Comparison of ENCODE assay signal across 8 cellular contexts in the genomic region with DNA sequence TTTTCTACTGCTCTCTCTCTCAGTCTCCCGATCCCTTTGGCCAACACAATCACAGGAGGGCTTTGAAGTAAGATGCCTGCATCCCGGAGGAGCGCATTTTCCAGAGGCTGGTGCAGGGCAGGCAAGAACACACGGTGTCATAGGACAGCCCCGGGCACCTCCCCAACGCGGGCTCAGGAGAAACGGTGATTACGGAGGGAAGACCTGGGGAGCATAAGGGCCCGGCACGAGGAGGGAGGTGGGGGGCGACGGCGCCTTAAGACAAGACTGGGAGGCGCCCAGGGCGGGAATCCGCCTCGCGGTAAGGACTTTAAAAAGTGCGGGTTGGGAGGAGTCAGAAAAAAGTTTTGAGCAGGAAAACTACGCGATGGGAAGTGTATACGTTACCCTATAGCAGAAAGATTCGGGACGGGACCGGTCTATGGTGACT. TPM values are rescaled to one million over a fixed set of nuclear protein-coding genes. Genes with fewer than 3 reads are reported as not detected.
DNase-seq lines count a peak whose midpoint lies in the region; FAIRE-seq and TF ChIP-seq lines count a peak whose summit lies in the region.

No MANE protein-coding gene starts in this region.

- DNase-seq in GM06990 (ENCODE audit: extremely low read depth, insufficient read length), result no peak
- peak in 1 of 2 experiments; percentile 53 for DNase-seq in HAP-1 (ENCODE audit: low spot score in 2 of 2)
- peak; percentile 81 for DNase-seq in NCI-H2227 treated with DMSO at 0.1 percent for 48 hours (lab: John Stamatoyannopoulos, UW)
- no peak for DNase-seq in astrocyte (ENCODE audit: low read depth)
- peak; percentile 25 for DNase-seq in smooth muscle cell (lab: John Stamatoyannopoulos, UW; ENCODE audit: unreplicated experiment)
- no peak for DNase-seq in globus pallidus (ENCODE audit: low spot score)
- DNase-seq in RCC 7860 (ENCODE audit: low spot score), result no peak

- H3K27ac Mint-ChIP-seq in astrocyte (ENCODE audit: unreplicated experiment), result peak overlapping the region; percentile 83

- peak overlapping the region; percentile 90 for H2AFZ ChIP-seq in astrocyte (ENCODE audit: low read depth, low read length)
- peak overlapping the region; percentile 94 for H2AFZ ChIP-seq in smooth muscle cell (ENCODE audit: low read depth)

- H3K36me3 Mint-ChIP-seq in astrocyte (ENCODE audit: low read depth, unreplicated experiment), result peaks cover 9% of the 10 kb centered on the region

- FAIRE-seq in astrocyte (lab: Jason Lieb, UNC) (no peak), RCC 7860 (lab: Jason Lieb, UNC) (no peak)

- 1% methylated on average over 26 of the region's 26 CpGs for WGBS in smooth muscle cell (ENCODE audit: low lambda C conversion rate)

- peaks cover 5% of the 10 kb centered on the region for H3K36me3 ChIP-seq in GM06990 (ENCODE audit: control insufficient read depth, insufficient read depth, low read length)
- no peaks in the 10 kb centered on the region; the same call in 1 of the 2 replicates for H3K36me3 ChIP-seq in HAP-1 (replicated peaks)
- no peaks in the 10 kb centered on the region for H3K36me3 ChIP-seq in astrocyte (ENCODE audit: insufficient read depth, low read length)
- no peaks in the 10 kb centered on the region for H3K36me3 ChIP-seq in smooth muscle cell (ENCODE audit: low read depth)

- peaks cover 14% of the 10 kb centered on the region for H3K9me3 Mint-ChIP-seq in astrocyte (ENCODE audit: unreplicated experiment)

- peak overlapping the region; percentile 79 for H3K9ac ChIP-seq in astrocyte (ENCODE audit: low read length)
- H3K9ac ChIP-seq in smooth muscle cell (ENCODE audit: low read depth), result peak overlapping the region; percentile 88

- H3K4me2 ChIP-seq in astrocyte (ENCODE audit: low read length), result peak overlapping the region; percentile 91
- H3K4me2 ChIP-seq in smooth muscle cell, result peak overlapping the region; percentile 98

- H4K20me1 ChIP-seq in astrocyte (ENCODE audit: insufficient read depth, low read length) (no peaks in the 10 kb centered on the region), smooth muscle cell (ENCODE audit: low read depth) (peaks cover 5% of the 10 kb centered on the region)

- H3K27ac ChIP-seq in astrocyte (ENCODE audit: low read depth, low read length), result no peak overlapping the region
- peak overlapping the region; percentile 92 for H3K27ac ChIP-seq in smooth muscle cell (ENCODE audit: low read depth)

- H3K4me3 Mint-ChIP-seq in astrocyte (ENCODE audit: unreplicated experiment), result peak overlapping the region; percentile 94

- H3K4me3 ChIP-seq in GM06990 (replicated peaks; ENCODE audit: low read depth, low read length) (peak overlapping the region; percentile 91), HAP-1 (peak overlapping the region; percentile 76), astrocyte (ENCODE audit: insufficient read depth, low read depth, low read length) (peak overlapping the region; percentile 79), iPS-18c (ENCODE audit: insufficient read depth, low read depth, low read length) (peak overlapping the region; percentile 99), smooth muscle cell (peak overlapping the region; percentile 95)

- in situ Hi-C loops in HAP-1 (cut with MboI; ENCODE audit: low sequenced_read_pairs), result no loop called here

- TF ChIP-seq CTCF in GM06990 (IDR thresholded peaks at IDR 0.05; ENCODE audit: insufficient read depth, low read length, poor library complexity, severe bottlenecking) (no peak), astrocyte (IDR thresholded peaks at IDR 0.05; ENCODE audit: insufficient read depth, low read depth, low read length) (no peak), smooth muscle cell (IDR thresholded peaks at IDR 0.05; ENCODE audit: borderline replicate concordance, insufficient read depth, poor library complexity, severe bottlenecking) (no peak)

- H3K9me3 ChIP-seq in HAP-1 (peaks cover 3% of the 10 kb centered on the region; the same call in 1 of the 2 replicates), astrocyte (ENCODE audit: insufficient read depth, low read depth, low read length) (peaks cover 4% of the 10 kb centered on the region), iPS-18c (ENCODE audit: control insufficient read depth, insufficient read depth, low read length) (no peaks in the 10 kb centered on the region), smooth muscle cell (replicated peaks; ENCODE audit: low read depth) (no peaks in the 10 kb centered on the region)

- H3K27me3 ChIP-seq in GM06990 (replicated peaks; ENCODE audit: control insufficient read depth, insufficient read depth, low read length) (no peaks in the 10 kb centered on the region), HAP-1 (ENCODE audit: low read depth) (no peaks in the 10 kb centered on the region), astrocyte (ENCODE audit: insufficient read depth, low read length) (no peaks in the 10 kb centered on the region), smooth muscle cell (ENCODE audit: low read depth) (no peaks in the 10 kb centered on the region)

- H3F3A ChIP-seq in smooth muscle cell (ENCODE audit: low read depth), result peaks cover 31% of the 10 kb centered on the region

- H3K4me1 ChIP-seq in HAP-1 (no peaks in the 10 kb centered on the region), astrocyte (ENCODE audit: insufficient read depth, low read length) (no peaks in the 10 kb centered on the region), smooth muscle cell (ENCODE audit: low read depth) (peaks cover 10% of the 10 kb centered on the region)

- H3K27me3 Mint-ChIP-seq in astrocyte (ENCODE audit: low read depth, unreplicated experiment), result no peaks in the 10 kb centered on the region

- H3K4me1 Mint-ChIP-seq in astrocyte (ENCODE audit: low read depth, unreplicated experiment), result peaks cover 14% of the 10 kb centered on the region

- H3K79me2 ChIP-seq in astrocyte (ENCODE audit: insufficient read depth, low read length) (peaks cover 7% of the 10 kb centered on the region), smooth muscle cell (ENCODE audit: low read depth) (peaks cover 45% of the 10 kb centered on the region)

RNA-seq across cellular contexts. Expression of a gene that starts 18.7 kb away (rescaled TPM):
- total RNA-seq in astrocyte, result 7.7 and 7.9 TPM in 2 replicates
- 8.6 and 11.9 TPM in 2 replicates for total RNA-seq in smooth muscle cell
- polyA plus RNA-seq in smooth muscle cell, result 1.6 and 4.2 TPM in 2 replicates

RNA-seq across cellular contexts. Expression of a gene that starts 20.7 kb away (rescaled TPM):
- total RNA-seq in astrocyte (10.3 and 12.2 TPM in 2 replicates), smooth muscle cell (9.2 and 17.9 TPM in 2 replicates)
- 5.6 and 9.1 TPM in 2 replicates for polyA plus RNA-seq in smooth muscle cell

RNA-seq across cellular contexts. Expression of a gene that starts 44.5 kb away (rescaled TPM):
- total RNA-seq in astrocyte (28.0 and 31.6 TPM in 2 replicates), smooth muscle cell (14.7 and 16.1 TPM in 2 replicates)
- polyA plus RNA-seq in smooth muscle cell, result 6.2 and 8.4 TPM in 2 replicates

Comparison
In these comparisons a context has a peak if more than half of its experiments do, and no peak if none do; other contexts are left out.
1. DNase-seq: peak in NCI-H2227 treated with DMSO at 0.1 percent for 48 hours (single experiment) and smooth muscle cell (single experiment); none in GM06990 (single experiment), astrocyte (single experiment), globus pallidus (single experiment) and RCC 7860 (single experiment).
2. Peak in every context shown above with its lines, with median percentiles within 50 percentile points of each other: H3K4me3 ChIP-seq.